ENCODE assay signal across 9 cellular contexts in genomic region chr15:59170295-59170881, GRCh38. TPM values are rescaled to one million over a fixed set of nuclear protein-coding genes. Genes with fewer than 3 reads are reported as not detected.
DNase-seq lines count a peak whose midpoint lies in the region; ATAC-seq, FAIRE-seq and TF ChIP-seq lines count a peak whose summit lies in the region.
"Had no signal": no experiment of that assay in that cellular context is flagged by ENCODE, and none has a peak within 500 bp of the region (broad histone marks: within the 10 kb centered on the region; RNA-seq: fewer than 3 reads in every experiment).

No MANE protein-coding gene starts in this region.

- peak overlapping the region; percentile 43 to 70 (median 66) for H3K27ac ChIP-seq in body of pancreas

- H3K36me3 ChIP-seq in body of pancreas (replicated peaks in 1 of 2; ENCODE audit: insufficient read depth in 1 of 2, low read depth in 2 of 2), result no peaks in the 10 kb centered on the region

- peaks cover 31% of the 10 kb centered on the region for H3K4me1 ChIP-seq in body of pancreas

- H3K27me3 Mint-ChIP-seq in activated naive CD8-positive, alpha-beta T cell treated with anti-CD3 and anti-CD28 coated beads, Interleukin-2, amount 10 ng/mL, durations not matched to agents 7 days and 5 days, result no peaks in the 10 kb centered on the region
- H3K27me3 Mint-ChIP-seq in activated naive CD8-positive, alpha-beta T cell treated with anti-CD3 and anti-CD28 coated beads, Interleukin-2, amount 50 U/mL, for 24 hours, result no peaks in the 10 kb centered on the region
- H3K27me3 Mint-ChIP-seq in effector memory CD8-positive, alpha-beta T cell, result peaks cover 1 to 22% of the 10 kb centered on the region in 2 donors

- TF ChIP-seq CTCF in body of pancreas (IDR thresholded peaks at IDR 0.05) (no peak), GM20000 (IDR thresholded peaks at IDR 0.05; ENCODE audit: extremely low read depth, missing control alignments) (no peak)

- no peak for FAIRE-seq in urothelium cell line (lab: Jason Lieb, UNC)

- peaks cover 29% of the 10 kb centered on the region for H3K36me3 Mint-ChIP-seq in activated naive CD8-positive, alpha-beta T cell treated with anti-CD3 and anti-CD28 coated beads, Interleukin-2, amount 10 ng/mL, durations not matched to agents 7 days and 5 days
- H3K36me3 Mint-ChIP-seq in activated naive CD8-positive, alpha-beta T cell treated with anti-CD3 and anti-CD28 coated beads, Interleukin-2, amount 50 U/mL, for 24 hours (ENCODE audit: low read depth), result peaks cover 7% of the 10 kb centered on the region
- peaks cover 3% of the 10 kb centered on the region for H3K36me3 Mint-ChIP-seq in effector memory CD8-positive, alpha-beta T cell (ENCODE audit: insufficient read depth)

- no peak overlapping the region for H3K4me3 ChIP-seq in body of pancreas

- no peak overlapping the region for H3K4me3 Mint-ChIP-seq in activated naive CD8-positive, alpha-beta T cell treated with anti-CD3 and anti-CD28 coated beads, Interleukin-2, amount 10 ng/mL, durations not matched to agents 7 days and 5 days
- no peak overlapping the region for H3K4me3 Mint-ChIP-seq in activated naive CD8-positive, alpha-beta T cell treated with anti-CD3 and anti-CD28 coated beads, Interleukin-2, amount 50 U/mL, for 24 hours
- H3K4me3 Mint-ChIP-seq in effector memory CD8-positive, alpha-beta T cell, result no peak overlapping the region

- H3K27me3 ChIP-seq in body of pancreas, result no peaks in the 10 kb centered on the region

- TF ChIP-seq POLR2A in body of pancreas (IDR thresholded peaks at IDR 0.05), result peak in 2 of 3 donors; percentile 20 to 25

- ATAC-seq in activated naive CD8-positive, alpha-beta T cell treated with anti-CD3 and anti-CD28 coated beads, Interleukin-2, amount 10 ng/mL, durations not matched to agents 7 days and 5 days (ENCODE audit: low read depth), result peak; percentile 38
- ATAC-seq in activated naive CD8-positive, alpha-beta T cell treated with anti-CD3 and anti-CD28 coated beads, Interleukin-2, amount 50 U/mL, for 24 hours, result no peak
- ATAC-seq in body of pancreas (peak; percentile 84), HG02571 (IDR thresholded peaks at IDR 0.05; ENCODE audit: unreplicated experiment) (no peak)
- no peak for ATAC-seq in effector memory CD8-positive, alpha-beta T cell (replicated peaks)

- H3K27ac Mint-ChIP-seq in activated naive CD8-positive, alpha-beta T cell treated with anti-CD3 and anti-CD28 coated beads, Interleukin-2, amount 10 ng/mL, durations not matched to agents 7 days and 5 days, result no peak overlapping the region
- H3K27ac Mint-ChIP-seq in activated naive CD8-positive, alpha-beta T cell treated with anti-CD3 and anti-CD28 coated beads, Interleukin-2, amount 50 U/mL, for 24 hours, result no peak overlapping the region
- no peak overlapping the region for H3K27ac Mint-ChIP-seq in effector memory CD8-positive, alpha-beta T cell

- POLR2A ChIA-PET in activated naive CD8-positive, alpha-beta T cell treated with anti-CD3 and anti-CD28 coated beads, Interleukin-2, amount 10 ng/mL, durations not matched to agents 7 days and 5 days (lab: Charles Lee), result no interaction called here

- no peak for DNase-seq in activated naive CD8-positive, alpha-beta T cell treated with anti-CD3 and anti-CD28 coated beads, Interleukin-2, amount 10 ng/mL, durations not matched to agents 7 days and 5 days
- DNase-seq in activated naive CD8-positive, alpha-beta T cell treated with anti-CD3 and anti-CD28 coated beads, Interleukin-2, amount 50 U/mL, for 24 hours, result no peak
- DNase-seq in body of pancreas (peak; percentile 73 to 93 (median 88)), kidney tubule cell (ENCODE audit: low spot score) (peak; percentile 92), urothelium cell line (ENCODE audit: low spot score) (peak; percentile 33), GM20000 (ENCODE audit: low spot score) (no peak)
- DNase-seq in effector memory CD8-positive, alpha-beta T cell, result no peak
- DNase-seq: DND-41 had no signal

- H3K4me1 Mint-ChIP-seq in activated naive CD8-positive, alpha-beta T cell treated with anti-CD3 and anti-CD28 coated beads, Interleukin-2, amount 10 ng/mL, durations not matched to agents 7 days and 5 days, result peaks cover 22% of the 10 kb centered on the region
- peaks cover 21% of the 10 kb centered on the region for H3K4me1 Mint-ChIP-seq in activated naive CD8-positive, alpha-beta T cell treated with anti-CD3 and anti-CD28 coated beads, Interleukin-2, amount 50 U/mL, for 24 hours
- peaks cover 0 to 2% of the 10 kb centered on the region in 2 donors for H3K4me1 Mint-ChIP-seq in effector memory CD8-positive, alpha-beta T cell (ENCODE audit: low read depth in 2 of 2)

- no peaks in the 10 kb centered on the region for H3K9me3 ChIP-seq in body of pancreas

- intact Hi-C loops in body of pancreas (cut with DNase I), result no loop called here

- WGBS in body of pancreas, 2 donors, result 36 to 48% methylated on average over 8 to 9 of the region's 9 CpGs

- H3K9me3 Mint-ChIP-seq in activated naive CD8-positive, alpha-beta T cell treated with anti-CD3 and anti-CD28 coated beads, Interleukin-2, amount 10 ng/mL, durations not matched to agents 7 days and 5 days, result no peaks in the 10 kb centered on the region
- no peaks in the 10 kb centered on the region for H3K9me3 Mint-ChIP-seq in activated naive CD8-positive, alpha-beta T cell treated with anti-CD3 and anti-CD28 coated beads, Interleukin-2, amount 50 U/mL, for 24 hours
- H3K9me3 Mint-ChIP-seq in effector memory CD8-positive, alpha-beta T cell, result no peaks in the 10 kb centered on the region

RNA-seq across cellular contexts. Expression of gene LDHAL6B, which starts 36.3 kb away (rescaled TPM):
- not detected for total RNA-seq in activated naive CD8-positive, alpha-beta T cell treated with anti-CD3 and anti-CD28 coated beads, Interleukin-2, amount 10 ng/mL, durations not matched to agents 7 days and 5 days
- not detected for total RNA-seq in body of pancreas

Comparison
In these comparisons a context has a peak if more than half of its experiments do, and no peak if none do; other contexts are left out.
1. ATAC-seq: peak in activated naive CD8-positive, alpha-beta T cell treated with anti-CD3 and anti-CD28 coated beads, Interleukin-2, amount 10 ng/mL, durations not matched to agents 7 days and 5 days (single experiment) and body of pancreas (single experiment); none in activated naive CD8-positive, alpha-beta T cell treated with anti-CD3 and anti-CD28 coated beads, Interleukin-2, amount 50 U/mL, for 24 hours (single experiment), effector memory CD8-positive, alpha-beta T cell (single experiment) and HG02571 (single experiment).
2. DNase-seq: peak in body of pancreas (4 of 4), kidney tubule cell (single experiment) and urothelium cell line (single experiment); none in activated naive CD8-positive, alpha-beta T cell treated with anti-CD3 and anti-CD28 coated beads, Interleukin-2, amount 10 ng/mL, durations not matched to agents 7 days and 5 days (single experiment), activated naive CD8-positive, alpha-beta T cell treated with anti-CD3 and anti-CD28 coated beads, Interleukin-2, amount 50 U/mL, for 24 hours (single experiment), effector memory CD8-positive, alpha-beta T cell (0 of 3) and GM20000 (single experiment).